ENCODE assay signal across 8 cellular contexts in genomic region chr10:132537713-132538020, GRCh38. TPM values are rescaled to one million over a fixed set of nuclear protein-coding genes. Genes with fewer than 3 reads are reported as not detected.
DNase-seq lines count a peak whose midpoint lies in the region; ATAC-seq and TF ChIP-seq lines count a peak whose summit lies in the region.

Gene INPP5A, plus strand, starts transcription at chr10:132537787. Its CDS starts 310 bp downstream, at chr10:132538097.

- peaks cover 4% of the 10 kb centered on the region for H3K36me3 Mint-ChIP-seq in activated CD4-positive, alpha-beta memory T cell treated with anti-CD3 and anti-CD28 coated beads for 36 hours

- ATAC-seq in heart right ventricle (no peak), sciatic nerve (no peak), GM18498 (IDR thresholded peaks at IDR 0.05; ENCODE audit: unreplicated experiment) (no peak), GM21515 (IDR thresholded peaks at IDR 0.05; ENCODE audit: unreplicated experiment) (no peak)

- no peaks in the 10 kb centered on the region for H3K36me3 ChIP-seq in heart right ventricle

- H3K4me3 ChIP-seq in heart right ventricle, result peak within 1 kb of the TSS; percentile 54 to 90 (median 82)

- peaks cover 51% of the 10 kb centered on the region for H3K4me1 Mint-ChIP-seq in activated CD4-positive, alpha-beta memory T cell treated with anti-CD3 and anti-CD28 coated beads for 36 hours (ENCODE audit: low read depth)

- H3K27ac Mint-ChIP-seq in activated CD4-positive, alpha-beta memory T cell treated with anti-CD3 and anti-CD28 coated beads for 36 hours, result peak within 1 kb of the TSS; percentile 69

- peak within 1 kb of the TSS; percentile 75 to 97 (median 90) for H3K27ac ChIP-seq in heart right ventricle

- H3K27me3 Mint-ChIP-seq in activated CD4-positive, alpha-beta memory T cell treated with anti-CD3 and anti-CD28 coated beads for 36 hours, result no peaks in the 10 kb centered on the region

- peaks cover 24 to 61% (median 59%) of the 10 kb centered on the region in 9 donors for H3K4me1 ChIP-seq in heart right ventricle

- CTCF ChIA-PET in activated CD4-positive, alpha-beta memory T cell treated with anti-CD3 and anti-CD28 coated beads for 36 hours (lab: Charles Lee), result no interaction called here

- H3K4me3 Mint-ChIP-seq in activated CD4-positive, alpha-beta memory T cell treated with anti-CD3 and anti-CD28 coated beads for 36 hours, result peak within 1 kb of the TSS; percentile 85

- no peak for TF ChIP-seq CTCF in heart right ventricle (IDR thresholded peaks at IDR 0.05)

- WGBS in heart right ventricle, 2 donors, result 0 to 1% methylated on average over 3 to 53 of the region's 53 CpGs

- H3K9me3 Mint-ChIP-seq in activated CD4-positive, alpha-beta memory T cell treated with anti-CD3 and anti-CD28 coated beads for 36 hours, result no peaks in the 10 kb centered on the region

- intact Hi-C loops in activated CD4-positive, alpha-beta memory T cell treated with anti-CD3 and anti-CD28 coated beads for 36 hours (cut with micrococcal nuclease), result loop anchor here (1.0 to 5.0 kb wide), 7 partner anchors 38 to 637 kb away; partner anchors contain the start of genes LRRC27 and PPP2R2D
- intact Hi-C loops in heart right ventricle (cut with DNase I), result loop anchor here in 8 of 10 donors (1.0 to 10.0 kb wide), 15 partner anchors 19 to 100 kb away; no protein-coding TSS in a partner anchor
- intact Hi-C loops in sciatic nerve (cut with DNase I), result no loop called here

- POLR2A ChIA-PET in activated CD4-positive, alpha-beta memory T cell treated with anti-CD3 and anti-CD28 coated beads for 36 hours (lab: Charles Lee), result no interaction called here

- no peak for DNase-seq in H4 (ENCODE audit: low spot score)
- no peak for DNase-seq in activated CD4-positive, alpha-beta memory T cell treated with anti-CD3 and anti-CD28 coated beads for 36 hours
- DNase-seq in heart right ventricle, result no peak
- no peak for DNase-seq in sciatic nerve (ENCODE audit: low spot score)
- DNase-seq in NCI-H345 (lab: John Stamatoyannopoulos, UW), result no peak
- no peak for DNase-seq in SHP77 treated with DMSO at 0.1 percent for 48 hours (lab: John Stamatoyannopoulos, UW)

- H3K9me3 ChIP-seq in heart right ventricle, result no peaks in the 10 kb centered on the region

- no peaks in the 10 kb centered on the region for H3K27me3 ChIP-seq in heart right ventricle

RNA-seq across cellular contexts. Expression of gene INPP5A, which starts in this region (rescaled TPM):
- 15.8 and 21.0 TPM in 2 replicates for total RNA-seq in H4 (2014; rRNA removed; shearing (Covaris generic))
- 1 to 10 TPM; 7.4 to 7.5 TPM for total RNA-seq in activated CD4-positive, alpha-beta memory T cell treated with anti-CD3 and anti-CD28 coated beads for 36 hours
- total RNA-seq in heart right ventricle (100 to 1,000 TPM in 8 of 10 donors, 10 to 100 TPM in 2; 92.6 to 122 (median 109) TPM), sciatic nerve (54.3 TPM)
- polyA plus RNA-seq in heart right ventricle, result 10 to 100 TPM; 30.4 to 45.1 TPM
